ENCODE assay signal across 30 cellular contexts in the genomic region with DNA sequence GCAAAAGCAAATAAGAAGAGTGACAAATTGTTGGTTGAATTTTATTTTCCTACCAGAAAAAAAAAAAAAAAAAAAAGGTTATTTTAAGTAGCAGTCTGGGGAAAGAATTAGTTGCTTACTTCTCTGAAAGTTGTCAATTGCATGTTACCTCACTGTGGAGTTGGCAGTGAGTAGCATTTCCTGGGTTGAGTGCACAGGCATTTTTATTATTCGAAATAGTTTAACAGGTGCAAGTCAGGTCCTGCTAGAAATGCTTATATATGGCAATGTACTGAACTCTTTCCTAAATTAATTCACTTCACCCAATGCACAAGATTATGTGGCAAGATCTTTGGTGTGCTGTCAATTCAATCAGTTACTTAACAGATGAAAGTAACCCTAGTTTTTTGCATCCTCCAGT.
"Had no signal": no experiment of that assay in that cellular context is flagged by ENCODE, and none has a peak within 500 bp of the region (broad histone marks: within the 10 kb centered on the region; RNA-seq: fewer than 3 reads in every experiment).

No MANE protein-coding gene starts in this region.

- H3K27ac ChIP-seq: ascending aorta, cardiac muscle cell, VCaP had no signal

- H3K36me3 ChIP-seq: ascending aorta, cardiac muscle cell had no signal

- H3K4me1 ChIP-seq: ascending aorta had no signal

- FAIRE-seq: bronchial epithelial cell, TTC549 had no signal

- DNase-seq: activated B cell treated with CpG ODN at 0.5 μM for 24 hours; activated CD4-positive, alpha-beta memory T cell treated with anti-CD3 and anti-CD28 coated beads for 36 hours; activated CD4-positive, alpha-beta T cell treated with anti-CD3 and anti-CD28 coated beads for 4 hours; activated CD4-positive, alpha-beta T cell treated with anti-CD3 and anti-CD28 coated beads, Interleukin-2, amount 10 ng/mL, durations not matched to agents 24 days and 14 days; activated CD4-positive, alpha-beta T cell treated with anti-CD3 and anti-CD28 coated beads, Interleukin-2, amount 50 U/mL, for 1 hour; activated CD4-positive, alpha-beta T cell treated with anti-CD3 and anti-CD28 coated beads, Interleukin-2, amount 50 U/mL, for 4 hours; activated CD4-positive, CD25-positive, alpha-beta regulatory T cell treated with anti-CD3 and anti-CD28 coated beads, Interleukin-2, amount 50 U/mL, for 72 hours; activated CD8-positive, alpha-beta memory T cell treated with anti-CD3 and anti-CD28 coated beads, Interleukin-2, amount 10 ng/mL, durations not matched to agents 7 days and 5 days; activated CD8-positive, alpha-beta memory T cell treated with anti-CD3 and anti-CD28 coated beads, Interleukin-2, amount 50 U/mL, for 48 hours; activated CD8-positive, alpha-beta T cell treated with anti-CD3 and anti-CD28 coated beads for 36 hours; activated effector memory CD4-positive, alpha-beta T cell treated with Interleukin-2 at 50 U/mL for 16 hours; activated gamma-delta T cell; activated naive CD4-positive, alpha-beta T cell treated with anti-CD3 and anti-CD28 coated beads, Interleukin-2, amount 10 ng/mL, durations not matched to agents 7 days and 5 days; activated naive CD4-positive, alpha-beta T cell treated with Interleukin-2 at 50 U/mL for 16 hours; activated naive CD8-positive, alpha-beta T cell treated with anti-CD3 and anti-CD28 coated beads, Interleukin-2, amount 10 ng/mL, durations not matched to agents 7 days and 5 days; activated naive CD8-positive, alpha-beta T cell treated with anti-CD3 and anti-CD28 coated beads, Interleukin-2, amount 50 U/mL, for 24 hours; activated T-cell treated with anti-CD3 and anti-CD28 coated beads, Interleukin-2, amount 50 U/mL, for 24 hours; activated T-cell treated with anti-CD3 and anti-CD28 coated beads, Interleukin-2, amount 50 U/mL, for 48 hours; amygdala; anterior cingulate cortex; central memory CD4-positive, alpha-beta T cell; SW 1271; T-helper 1 cell; T-helper 2 cell; T-helper 9 cell had no signal

- ATAC-seq: activated CD8-positive, alpha-beta memory T cell treated with anti-CD3 and anti-CD28 coated beads, Interleukin-2, amount 10 ng/mL, durations not matched to agents 7 days and 5 days; activated CD8-positive, alpha-beta T cell treated with anti-CD3 and anti-CD28 coated beads for 36 hours; activated naive CD8-positive, alpha-beta T cell treated with anti-CD3 and anti-CD28 coated beads, Interleukin-2, amount 50 U/mL, for 24 hours had no signal

- H3K9me3 ChIP-seq: ascending aorta had no signal

- H3K27me3 ChIP-seq: ascending aorta, cardiac muscle cell had no signal

- H3K4me3 ChIP-seq: ascending aorta, cardiac muscle cell had no signal
